In genomic region chr17:3017936-3018335, GRCh38 we compare ENCODE assay signal across 22 cellular contexts. TPM values are rescaled to one million over a fixed set of nuclear protein-coding genes. Genes with fewer than 3 reads are reported as not detected.
"Had no signal": no experiment of that assay in that cellular context is flagged by ENCODE, and none has a peak within 500 bp of the region (broad histone marks: within the 10 kb centered on the region; RNA-seq: fewer than 3 reads in every experiment).

No MANE protein-coding gene starts in this region.

- H3K4me1 ChIP-seq: SJSA1 had no signal

- DNase-seq: KBM-7, MV-4-11, NCI-H1048, NCI-H1105, NCI-H1417, NCI-H1436 treated with DMSO at 0.1 percent for 48 hours, NCI-H1694, NCI-H187 treated with DMSO at 0.1 percent for 48 hours, NCI-H2029 treated with DMSO at 0.1 percent for 48 hours, NCI-H2171 treated with DMSO at 0.1 percent for 48 hours, NCI-H345, NCI-H524, NCI-H526 treated with DMSO at 0.1 percent for 48 hours, NCI-H774, SIG-M5 had no signal

- H3K4me3 ChIP-seq: SJSA1, SK-N-MC had no signal

- H3K27me3 ChIP-seq: SJSA1 had no signal

- H3K27ac ChIP-seq: RWPE1, SJSA1, SK-N-MC had no signal

- H3K36me3 ChIP-seq: SJSA1 had no signal

RNA-seq across cellular contexts. Expression of gene OR1D5, which starts 45.5 kb away (rescaled TPM):
- total RNA-seq: HT-29, LHCN-M2, MCF 10A, NCI-H460, SJSA1 had no signal
